8 cellular contexts compared by ENCODE assay signal in genomic region chr10:18650618-18651017, GRCh38. TPM values are rescaled to one million over a fixed set of nuclear protein-coding genes. Genes with fewer than 3 reads are reported as not detected.
A peak's percentile ranks its signal among the peaks of the same experiment; 100 is the strongest.
DNase-seq lines count a peak whose midpoint lies in the region; ATAC-seq and TF ChIP-seq lines count a peak whose summit lies in the region.

No MANE protein-coding gene starts in this region.

- no peak for DNase-seq in H7
- DNase-seq in SJCRH30: peak in 1 of 2 experiments; percentile 7
- DNase-seq in fibroblast of lung (ENCODE audit: low read depth in 2 of 2): no peak
- DNase-seq in retinal pigment epithelial cell (ENCODE audit: low read depth): no peak
- no peak for DNase-seq in DMS114 treated with DMSO at 0.1 percent for 48 hours (lab: John Stamatoyannopoulos, UW; ENCODE audit: unreplicated experiment)
- DNase-seq in medulla oblongata (ENCODE audit: extremely low spot score): no peak

- H3K27ac ChIP-seq in SJCRH30: peak overlapping the region; percentile 50
- peak overlapping the region; percentile 92 for H3K27ac ChIP-seq in fibroblast of lung (ENCODE audit: insufficient read depth, low read length)

- H3K36me3 ChIP-seq in H7 (replicated peaks; ENCODE audit: control insufficient read depth, insufficient read depth, low read length) (no peaks in the 10 kb centered on the region), SJCRH30 (peaks cover 4% of the 10 kb centered on the region), fibroblast of lung (ENCODE audit: control insufficient read depth, insufficient read depth, low read length) (no peaks in the 10 kb centered on the region)

- no peaks in the 10 kb centered on the region for H3K27me3 ChIP-seq in H7 (ENCODE audit: control insufficient read depth, insufficient read depth, low read length)
- H3K27me3 ChIP-seq in SJCRH30: no peaks in the 10 kb centered on the region
- H3K27me3 ChIP-seq in fibroblast of lung (ENCODE audit: control insufficient read depth, insufficient read depth, low read length): no peaks in the 10 kb centered on the region

- H4K20me1 ChIP-seq in fibroblast of lung (ENCODE audit: control insufficient read depth, extremely low read depth, insufficient read depth, low read length): no peaks in the 10 kb centered on the region

- peak overlapping the region; percentile 90 for H3K4me2 ChIP-seq in fibroblast of lung (ENCODE audit: extremely low read depth, insufficient read depth, low read length)

- no peaks in the 10 kb centered on the region for H3K9me3 ChIP-seq in SJCRH30 (replicated peaks)
- H3K9me3 ChIP-seq in fibroblast of lung (ENCODE audit: control insufficient read depth, insufficient read depth, low read depth, low read length): no peaks in the 10 kb centered on the region

- H3K4me3 ChIP-seq in H7 (ENCODE audit: insufficient read depth, low read depth, low read length) (peak overlapping the region; percentile 51), SJCRH30 (peak overlapping the region; percentile 82), fibroblast of lung (replicated peaks in 1 of 4; ENCODE audit: control extremely low read depth in 1 of 4, insufficient read depth in 1 of 4, low read depth in 3 of 4, low read length in 4 of 4) (peak overlapping the region; percentile 65 to 98 (median 90)), retinal pigment epithelial cell (ENCODE audit: low read length) (peak overlapping the region; percentile 98)

- H2AFZ ChIP-seq in fibroblast of lung (ENCODE audit: low read length): peak overlapping the region; percentile 69

- peaks cover 2% of the 10 kb centered on the region for H3K79me2 ChIP-seq in fibroblast of lung (ENCODE audit: control insufficient read depth, insufficient read depth, low read length)

- H3K9ac ChIP-seq in fibroblast of lung (ENCODE audit: insufficient read depth, low read length): peak overlapping the region; percentile 85

- no peaks in the 10 kb centered on the region for H3K4me1 ChIP-seq in SJCRH30
- H3K4me1 ChIP-seq in fibroblast of lung (ENCODE audit: control insufficient read depth, extremely low read depth, insufficient read depth, low read length): peaks cover 2% of the 10 kb centered on the region

- ATAC-seq in GM18502 (IDR thresholded peaks at IDR 0.05; ENCODE audit: poor library complexity, unreplicated experiment) (no peak), HG03521 (IDR thresholded peaks at IDR 0.05; ENCODE audit: unreplicated experiment) (no peak)

- no peak for TF ChIP-seq CTCF in fibroblast of lung (conservative IDR thresholded peaks at IDR 0.05 in 1 of 2, IDR thresholded peaks at IDR 0.05 in 1 of 2; ENCODE audit: low read depth in 1 of 2, low read length in 2 of 2)
- TF ChIP-seq CTCF in retinal pigment epithelial cell (conservative IDR thresholded peaks at IDR 0.05; ENCODE audit: low read depth, low read length): no peak

RNA-seq across cellular contexts. Expression of gene NSUN6, which starts 0.8 kb away (rescaled TPM):
- total RNA-seq in H7 (2014; rRNA removed; shearing (Covaris generic)): 7.2 and 10.3 TPM in 2 replicates
- total RNA-seq in SJCRH30 (2014; rRNA removed; shearing (Covaris generic)): 11.9 and 13.3 TPM in 2 replicates
- 9.4 and 11.8 TPM in 2 replicates for total RNA-seq in fibroblast of lung
- 4.2 and 5.2 TPM in 2 replicates for polyA plus RNA-seq in fibroblast of lung
- 2.8 and 3.6 TPM in 2 replicates for polyA plus RNA-seq in fibroblast of lung (2012)
- polyA minus RNA-seq in fibroblast of lung (ENCODE audit: low replicate concordance): 1.5 TPM in 1 of 2 replicates, not detected in the other

RNA-seq across cellular contexts. Expression of gene ARL5B, which starts 8.6 kb away (rescaled TPM):
- 35.3 and 46.6 TPM in 2 replicates for total RNA-seq in H7 (2014; rRNA removed; shearing (Covaris generic))
- total RNA-seq in SJCRH30 (2014; rRNA removed; shearing (Covaris generic)): 31.8 and 35.2 TPM in 2 replicates
- total RNA-seq in fibroblast of lung: 8.8 and 12.1 TPM in 2 replicates
- polyA plus RNA-seq in fibroblast of lung: 6.6 and 8.7 TPM in 2 replicates
- polyA plus RNA-seq in fibroblast of lung (2012): 3.9 and 5.4 TPM in 2 replicates
- 0.31 and 0.56 TPM in 2 replicates for polyA minus RNA-seq in fibroblast of lung (ENCODE audit: low replicate concordance)
